ENCODE assay signal across 24 cellular contexts in the genomic region with DNA sequence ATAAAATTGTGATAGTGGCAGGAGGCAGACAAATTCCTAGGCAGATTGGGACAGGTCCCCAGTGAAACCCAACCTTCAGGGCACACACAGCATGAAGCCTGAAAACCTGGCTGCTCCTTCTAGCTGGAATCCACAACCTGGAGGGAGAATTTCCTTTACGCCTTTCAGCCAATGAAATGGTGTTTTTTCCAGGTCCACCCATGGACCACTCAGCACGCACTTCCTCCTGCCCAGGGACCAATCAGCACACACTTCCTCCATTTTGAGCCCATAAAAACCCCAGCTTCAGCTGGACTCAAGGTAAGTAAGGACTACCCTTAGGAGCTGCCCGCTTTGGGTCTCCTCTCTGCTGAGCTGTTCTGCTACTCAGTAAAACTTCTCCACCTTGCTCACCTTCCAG.
DNase-seq lines count a peak whose midpoint lies in the region; ATAC-seq, FAIRE-seq and TF ChIP-seq lines count a peak whose summit lies in the region.
"Had no signal": no experiment of that assay in that cellular context is flagged by ENCODE, and none has a peak within 500 bp of the region (broad histone marks: within the 10 kb centered on the region; RNA-seq: fewer than 3 reads in every experiment).

No MANE protein-coding gene starts in this region.

- H3K27ac Mint-ChIP-seq in astrocyte (ENCODE audit: unreplicated experiment) (no peak overlapping the region), T-helper 17 cell (no peak overlapping the region)
- H3K27ac Mint-ChIP-seq: activated CD4-positive, alpha-beta T cell treated with anti-CD3 and anti-CD28 coated beads for 36 hours had no signal

- H3K4me3 ChIP-seq in astrocyte (ENCODE audit: insufficient read depth, low read depth, low read length): no peak overlapping the region
- peak overlapping the region; percentile 29 to 30 for H3K4me3 ChIP-seq in neutrophil (ENCODE audit: low read depth in 1 of 2, low read length in 1 of 2)
- H3K4me3 ChIP-seq: HAP-1, prostate gland, smooth muscle cell, thoracic aorta had no signal

- no peak overlapping the region for H3K27ac ChIP-seq in astrocyte (ENCODE audit: low read depth, low read length)
- H3K27ac ChIP-seq in neutrophil: peak overlapping the region; percentile 77
- H3K27ac ChIP-seq: prostate gland had no signal

- H3K4me3 Mint-ChIP-seq in astrocyte (ENCODE audit: unreplicated experiment): no peak overlapping the region
- no peak overlapping the region for H3K4me3 Mint-ChIP-seq in T-helper 17 cell
- H3K4me3 Mint-ChIP-seq: activated CD4-positive, alpha-beta T cell treated with anti-CD3 and anti-CD28 coated beads for 36 hours; natural killer cell treated with Interleukin-12 subunit alpha and Interleukin-12 subunit beta and Interleukin-15 and Interleukin-18, amount 100 ng/mL, for 72 hours had no signal

- ATAC-seq in T-helper 17 cell (no peak), HG03354 (IDR thresholded peaks at IDR 0.05; ENCODE audit: poor library complexity, severe bottlenecking, unreplicated experiment) (no peak), HG02870 (IDR thresholded peaks at IDR 0.05; ENCODE audit: unreplicated experiment) (no peak)
- ATAC-seq: activated CD4-positive, alpha-beta T cell treated with anti-CD3 and anti-CD28 coated beads for 36 hours; natural killer cell treated with Interleukin-12 subunit alpha and Interleukin-12 subunit beta and Interleukin-15 and Interleukin-18, amount 100 ng/mL, for 72 hours had no signal

- H3K36me3 ChIP-seq in astrocyte (ENCODE audit: insufficient read depth, low read length) (no peaks in the 10 kb centered on the region), neutrophil (no peaks in the 10 kb centered on the region)
- H3K36me3 ChIP-seq: HAP-1, heart left ventricle, prostate gland, thoracic aorta had no signal

- H2AFZ ChIP-seq in astrocyte (ENCODE audit: low read depth, low read length): no peak overlapping the region

- H3K27me3 ChIP-seq in astrocyte (ENCODE audit: insufficient read depth, low read length): no peaks in the 10 kb centered on the region
- no peaks in the 10 kb centered on the region for H3K27me3 ChIP-seq in neutrophil
- H3K27me3 ChIP-seq: heart left ventricle had no signal

- FAIRE-seq in HTR-8/SVneo (lab: Jason Lieb, UNC): peak; percentile 20
- peak; percentile 29 for FAIRE-seq in astrocyte (lab: Jason Lieb, UNC)
- FAIRE-seq: keratinocyte had no signal

- DNase-seq in HTR-8/SVneo (ENCODE audit: insufficient read length, low spot score) (no peak), NOMO-1 (lab: John Stamatoyannopoulos, UW; ENCODE audit: unreplicated experiment in 2 of 2) (peak; percentile 30 to 46), astrocyte (ENCODE audit: low read depth) (no peak), T-helper 17 cell (no peak), Kasumi-1 (lab: John Stamatoyannopoulos, UW) (no peak)
- DNase-seq: activated CD4-positive, alpha-beta T cell treated with anti-CD3 and anti-CD28 coated beads for 36 hours; activated effector memory CD4-positive, alpha-beta T cell treated with anti-CD3 and anti-CD28 coated beads, Interleukin-2, amount 50 U/mL, for 16 hours; COR-L47; EL; Karpas-422; mesenchymal stem cell; NCI-H1436 treated with DMSO at 0.1 percent for 48 hours; stimulated activated CD8-positive, alpha-beta memory T cell treated with anti-CD3 and anti-CD28 coated beads, Interleukin-4, amount 100 ng/mL, for 48 hours; T-helper 9 cell had no signal

- H3K9ac ChIP-seq in astrocyte (ENCODE audit: low read length): no peak overlapping the region

- peaks cover 3% of the 10 kb centered on the region for H3K9me3 Mint-ChIP-seq in astrocyte (ENCODE audit: unreplicated experiment)
- H3K9me3 Mint-ChIP-seq: natural killer cell treated with Interleukin-12 subunit alpha and Interleukin-12 subunit beta and Interleukin-15 and Interleukin-18, amount 100 ng/mL, for 72 hours had no signal

- peaks cover 23% of the 10 kb centered on the region for H3K79me2 ChIP-seq in astrocyte (ENCODE audit: insufficient read depth, low read length)

- H3K4me1 Mint-ChIP-seq in astrocyte (ENCODE audit: low read depth, unreplicated experiment): peaks cover 27% of the 10 kb centered on the region
- peaks cover 29% of the 10 kb centered on the region for H3K4me1 Mint-ChIP-seq in T-helper 17 cell

- peaks cover 2% of the 10 kb centered on the region for H3K4me1 ChIP-seq in astrocyte (ENCODE audit: insufficient read depth, low read length)
- H3K4me1 ChIP-seq in neutrophil (ENCODE audit: control insufficient read depth in 1 of 2, insufficient read depth in 1 of 2, low read depth in 1 of 2, low read length in 1 of 2): peaks cover 83 to 86% of the 10 kb centered on the region in 2 experiments
- H3K4me1 ChIP-seq: prostate gland had no signal

- H3K4me2 ChIP-seq in astrocyte (ENCODE audit: low read length): no peak overlapping the region
- H3K4me2 ChIP-seq: smooth muscle cell had no signal

- TF ChIP-seq CTCF in astrocyte (IDR thresholded peaks at IDR 0.05; ENCODE audit: insufficient read depth, low read depth, low read length) (no peak), neutrophil (IDR thresholded peaks at IDR 0.05) (no peak)

- H3K36me3 Mint-ChIP-seq in astrocyte (ENCODE audit: low read depth, unreplicated experiment) (peaks cover 5% of the 10 kb centered on the region), T-helper 17 cell (ENCODE audit: low read depth) (no peaks in the 10 kb centered on the region)

- H3K9me3 ChIP-seq in astrocyte (ENCODE audit: insufficient read depth, low read depth, low read length) (no peaks in the 10 kb centered on the region), neutrophil (no peaks in the 10 kb centered on the region), T-helper 17 cell (ENCODE audit: control insufficient read depth, low read length, poor library complexity, severe bottlenecking) (no peaks in the 10 kb centered on the region)
- H3K9me3 ChIP-seq: HAP-1, heart left ventricle, prostate gland, thoracic aorta had no signal

- H3K27me3 Mint-ChIP-seq in astrocyte (ENCODE audit: low read depth, unreplicated experiment) (no peaks in the 10 kb centered on the region), T-helper 17 cell (no peaks in the 10 kb centered on the region)
- H3K27me3 Mint-ChIP-seq: activated CD4-positive, alpha-beta T cell treated with anti-CD3 and anti-CD28 coated beads for 36 hours; natural killer cell treated with Interleukin-12 subunit alpha and Interleukin-12 subunit beta and Interleukin-15 and Interleukin-18, amount 100 ng/mL, for 72 hours had no signal

- no peaks in the 10 kb centered on the region for H4K20me1 ChIP-seq in astrocyte (ENCODE audit: insufficient read depth, low read length)

Comparison
In these comparisons a context has a peak if more than half of its experiments do, and no peak if none do; other contexts are left out.
1. DNase-seq: peak in NOMO-1 (2 of 2); none in HTR-8/SVneo (single experiment), astrocyte (single experiment), T-helper 17 cell (0 of 3) and Kasumi-1 (0 of 2).